In the genomic region with DNA sequence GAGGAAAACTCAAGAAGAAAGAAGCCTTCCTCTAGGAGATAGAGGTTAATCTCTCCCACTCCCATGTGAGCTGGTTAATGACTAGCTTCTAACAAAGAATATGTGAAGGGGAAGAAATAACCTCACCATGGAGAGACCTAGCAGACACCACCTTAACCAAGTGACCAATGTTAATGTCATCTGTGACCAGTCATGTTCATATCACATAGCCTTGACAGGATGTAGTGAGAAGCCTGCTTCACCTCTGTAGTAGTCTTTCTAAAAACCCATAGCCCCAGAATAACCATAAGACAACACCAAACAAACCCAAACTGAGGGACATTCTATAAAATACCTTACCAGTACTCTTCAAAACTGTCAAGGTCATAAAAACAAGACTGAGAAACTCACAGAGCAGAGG, we compare ENCODE assay signal across 21 cellular contexts. TPM values are rescaled to one million over a fixed set of nuclear protein-coding genes. Genes with fewer than 3 reads are reported as not detected.
A peak's percentile ranks its signal among the peaks of the same experiment; 100 is the strongest.
DNase-seq lines count a peak whose midpoint lies in the region; ATAC-seq and TF ChIP-seq lines count a peak whose summit lies in the region.
"Had no signal": no experiment of that assay in that cellular context is flagged by ENCODE, and none has a peak within 500 bp of the region (broad histone marks: within the 10 kb centered on the region; RNA-seq: fewer than 3 reads in every experiment).

No MANE protein-coding gene starts in this region.

- peaks cover 2% of the 10 kb centered on the region for H3K27me3 Mint-ChIP-seq in glutamatergic neuron (ENCODE audit: unreplicated experiment)
- H3K27me3 Mint-ChIP-seq in activated CD4-positive, alpha-beta T cell treated with anti-CD3 and anti-CD28 coated beads, Interleukin-2, amount 10 ng/mL, durations not matched to agents 24 days and 14 days, result no peaks in the 10 kb centered on the region
- H3K27me3 Mint-ChIP-seq: activated CD4-positive, alpha-beta T cell treated with anti-CD3 and anti-CD28 coated beads for 36 hours; dendritic cell treated with granulocyte-macrophage colony-stimulating factor and Interleukin-4, amounts not matched to agents 40 ng/mL and 50 ng/mL, for 4 days had no signal

- no peaks in the 10 kb centered on the region for H3K9me3 Mint-ChIP-seq in stimulated activated effector memory CD8-positive, alpha-beta T cell treated with anti-CD3 and anti-CD28 coated beads, Interleukin-12 subunit alpha, Interleukin-12 subunit beta, amount 100 ng/mL, for 72 hours
- H3K9me3 Mint-ChIP-seq in glutamatergic neuron (ENCODE audit: unreplicated experiment), result no peaks in the 10 kb centered on the region
- H3K9me3 Mint-ChIP-seq in activated CD4-positive, alpha-beta T cell treated with anti-CD3 and anti-CD28 coated beads, Interleukin-2, amount 10 ng/mL, durations not matched to agents 24 days and 14 days, result peaks cover 16% of the 10 kb centered on the region

- H3K4me3 Mint-ChIP-seq in stimulated activated effector memory CD8-positive, alpha-beta T cell treated with anti-CD3 and anti-CD28 coated beads, Interleukin-12 subunit alpha, Interleukin-12 subunit beta, amount 100 ng/mL, for 72 hours, result no peak overlapping the region
- H3K4me3 Mint-ChIP-seq in glutamatergic neuron (ENCODE audit: unreplicated experiment), result no peak overlapping the region
- no peak overlapping the region for H3K4me3 Mint-ChIP-seq in activated CD4-positive, alpha-beta T cell treated with anti-CD3 and anti-CD28 coated beads, Interleukin-2, amount 10 ng/mL, durations not matched to agents 24 days and 14 days
- H3K4me3 Mint-ChIP-seq: activated CD4-positive, alpha-beta T cell treated with anti-CD3 and anti-CD28 coated beads for 36 hours; activated CD8-positive, alpha-beta memory T cell treated with anti-CD3 and anti-CD28 coated beads, Interleukin-2, amount 10 ng/mL, durations not matched to agents 7 days and 5 days; CD14-positive monocyte; dendritic cell treated with granulocyte-macrophage colony-stimulating factor and Interleukin-4, amounts not matched to agents 40 ng/mL and 50 ng/mL, for 4 days; mesothelial cell of epicardium; nephron had no signal

- no peaks in the 10 kb centered on the region for H3K36me3 Mint-ChIP-seq in stimulated activated effector memory CD8-positive, alpha-beta T cell treated with anti-CD3 and anti-CD28 coated beads, Interleukin-12 subunit alpha, Interleukin-12 subunit beta, amount 100 ng/mL, for 72 hours
- H3K36me3 Mint-ChIP-seq in glutamatergic neuron (ENCODE audit: unreplicated experiment), result no peaks in the 10 kb centered on the region
- no peaks in the 10 kb centered on the region for H3K36me3 Mint-ChIP-seq in activated CD4-positive, alpha-beta T cell treated with anti-CD3 and anti-CD28 coated beads, Interleukin-2, amount 10 ng/mL, durations not matched to agents 24 days and 14 days (ENCODE audit: low read depth)
- H3K36me3 Mint-ChIP-seq: activated CD8-positive, alpha-beta memory T cell treated with anti-CD3 and anti-CD28 coated beads, Interleukin-2, amount 10 ng/mL, durations not matched to agents 7 days and 5 days; CD14-positive monocyte; mesothelial cell of epicardium had no signal

- intact Hi-C loops in activated CD4-positive, alpha-beta T cell treated with anti-CD3 and anti-CD28 coated beads, Interleukin-2, amount 10 ng/mL, durations not matched to agents 24 days and 14 days (cut with micrococcal nuclease), result no loop called here

- H3K27ac Mint-ChIP-seq in stimulated activated effector memory CD8-positive, alpha-beta T cell treated with anti-CD3 and anti-CD28 coated beads, Interleukin-12 subunit alpha, Interleukin-12 subunit beta, amount 100 ng/mL, for 72 hours, result no peak overlapping the region
- no peak overlapping the region for H3K27ac Mint-ChIP-seq in glutamatergic neuron (ENCODE audit: unreplicated experiment)
- no peak overlapping the region for H3K27ac Mint-ChIP-seq in activated CD4-positive, alpha-beta T cell treated with anti-CD3 and anti-CD28 coated beads, Interleukin-2, amount 10 ng/mL, durations not matched to agents 24 days and 14 days
- H3K27ac Mint-ChIP-seq: activated CD4-positive, alpha-beta T cell treated with anti-CD3 and anti-CD28 coated beads for 36 hours; activated CD8-positive, alpha-beta memory T cell treated with anti-CD3 and anti-CD28 coated beads, Interleukin-2, amount 10 ng/mL, durations not matched to agents 7 days and 5 days; activated T-helper 2 cell treated with anti-CD3 and anti-CD28 coated beads, Interferon-gamma antibody, Interleukin-2, Interleukin-4, amounts not matched to agents 10 μg/mL and 5 μg/mL and 100 μg/mL, durations not matched to agents 14 hours and 24 hours and 36 hours; CD14-positive monocyte; dendritic cell treated with granulocyte-macrophage colony-stimulating factor and Interleukin-4, amounts not matched to agents 40 ng/mL and 50 ng/mL, for 4 days; mesothelial cell of epicardium; nephron had no signal

- TF ChIP-seq CTCF in glutamatergic neuron (IDR thresholded peaks at IDR 0.05; ENCODE audit: partially characterized antibody, unreplicated experiment), result no peak

- peak; percentile 30 for ATAC-seq in GM18502 (IDR thresholded peaks at IDR 0.05; ENCODE audit: poor library complexity, unreplicated experiment)
- ATAC-seq in GM21423 (IDR thresholded peaks at IDR 0.05; ENCODE audit: unreplicated experiment), result peak; percentile 35
- peak; percentile 45 for ATAC-seq in HG03521 (IDR thresholded peaks at IDR 0.05; ENCODE audit: unreplicated experiment)
- ATAC-seq in stimulated activated effector memory CD8-positive, alpha-beta T cell treated with anti-CD3 and anti-CD28 coated beads, Interleukin-12 subunit alpha, Interleukin-12 subunit beta, amount 100 ng/mL, for 72 hours, result peak; percentile 51
- ATAC-seq: activated CD4-positive, alpha-beta T cell treated with anti-CD3 and anti-CD28 coated beads for 36 hours; activated CD8-positive, alpha-beta memory T cell treated with anti-CD3 and anti-CD28 coated beads, Interleukin-2, amount 10 ng/mL, durations not matched to agents 7 days and 5 days; sciatic nerve had no signal

- no peak for DNase-seq in stimulated activated effector memory CD8-positive, alpha-beta T cell treated with anti-CD3 and anti-CD28 coated beads, Interleukin-12 subunit alpha, Interleukin-12 subunit beta, amount 100 ng/mL, for 72 hours (ENCODE audit: low spot score in 2 of 2)
- DNase-seq in NCI-H1417 (lab: John Stamatoyannopoulos, UW) (no peak), glutamatergic neuron (no peak)
- no peak for DNase-seq in activated CD4-positive, alpha-beta T cell treated with anti-CD3 and anti-CD28 coated beads, Interleukin-2, amount 10 ng/mL, durations not matched to agents 24 days and 14 days
- DNase-seq: activated CD4-positive, alpha-beta T cell treated with anti-CD3 and anti-CD28 coated beads for 36 hours; activated CD8-positive, alpha-beta memory T cell treated with anti-CD3 and anti-CD28 coated beads, Interleukin-2, amount 10 ng/mL, durations not matched to agents 7 days and 5 days; MG63; NCI-H1436; NCI-H526; Right ventricle myocardium superior; stimulated activated CD4-positive, alpha-beta T cell treated with anti-CD3 and anti-CD28 coated beads, Interleukin-15, amount 100 ng/mL, for 24 hours had no signal

- no peaks in the 10 kb centered on the region for H3K4me1 Mint-ChIP-seq in stimulated activated effector memory CD8-positive, alpha-beta T cell treated with anti-CD3 and anti-CD28 coated beads, Interleukin-12 subunit alpha, Interleukin-12 subunit beta, amount 100 ng/mL, for 72 hours
- no peaks in the 10 kb centered on the region for H3K4me1 Mint-ChIP-seq in glutamatergic neuron (ENCODE audit: low read depth, unreplicated experiment)
- H3K4me1 Mint-ChIP-seq in activated CD4-positive, alpha-beta T cell treated with anti-CD3 and anti-CD28 coated beads, Interleukin-2, amount 10 ng/mL, durations not matched to agents 24 days and 14 days, result peaks cover 18% of the 10 kb centered on the region
- H3K4me1 Mint-ChIP-seq: CD14-positive monocyte, mesothelial cell of epicardium had no signal

RNA-seq across cellular contexts. Expression of gene POU2AF1, which starts 21.5 kb away (rescaled TPM):
- not detected for total RNA-seq in glutamatergic neuron (ENCODE audit: unreplicated experiment)
- total RNA-seq in activated CD4-positive, alpha-beta T cell treated with anti-CD3 and anti-CD28 coated beads, Interleukin-2, amount 10 ng/mL, durations not matched to agents 24 days and 14 days, result 65.6 and 68.9 TPM in 2 replicates
- total RNA-seq: mesothelial cell of epicardium, thoracic aorta had no signal

Comparison
In these comparisons a context has a peak if more than half of its experiments do, and no peak if none do; other contexts are left out.
1. RNA of gene POU2AF1, which starts 21.5 kb away (total RNA-seq): 65.6 to 68.9 TPM in activated CD4-positive, alpha-beta T cell treated with anti-CD3 and anti-CD28 coated beads, Interleukin-2, amount 10 ng/mL, durations not matched to agents 24 days and 14 days; not detected in glutamatergic neuron (single experiment); every median in the first group is over 10 times any median in the second.
2. Peak in every context shown above with its lines, with median percentiles within 50 percentile points of each other: ATAC-seq.